37 cellular contexts compared by ENCODE assay signal in the genomic region with DNA sequence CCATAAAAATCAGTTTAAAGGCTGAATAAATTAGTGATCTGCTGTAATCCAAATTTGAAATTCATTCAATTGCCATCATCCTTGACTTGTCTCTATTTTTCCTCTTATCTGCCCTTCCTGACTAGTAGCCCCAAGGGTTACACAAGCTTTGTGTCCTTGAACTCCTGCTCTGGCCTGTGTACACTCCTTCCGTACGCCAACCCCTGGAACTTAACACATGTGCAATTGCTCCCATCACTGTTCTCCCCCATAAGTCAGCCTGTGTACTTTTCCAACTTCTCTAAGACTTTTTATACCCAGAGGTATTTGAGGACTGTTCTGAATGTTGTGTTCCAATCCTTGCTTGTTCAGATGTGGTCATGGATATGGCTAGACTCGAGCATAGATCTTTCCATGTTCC.
"Had no signal": no experiment of that assay in that cellular context is flagged by ENCODE, and none has a peak within 500 bp of the region (broad histone marks: within the 10 kb centered on the region; RNA-seq: fewer than 3 reads in every experiment).

No MANE protein-coding gene starts in this region.

- H3K27me3 ChIP-seq: breast epithelium, Peyer's patch had no signal

- H3K27ac ChIP-seq: breast epithelium, Peyer's patch, VCaP had no signal

- H3K4me1 ChIP-seq: breast epithelium, Peyer's patch had no signal

- H3K9me3 ChIP-seq: breast epithelium, Peyer's patch had no signal

- ATAC-seq: activated CD8-positive, alpha-beta memory T cell treated with anti-CD3 and anti-CD28 coated beads, Interleukin-2, amount 10 ng/mL, durations not matched to agents 7 days and 5 days; activated T-cell treated with anti-CD3 and anti-CD28 coated beads, Interleukin-2, amount 50 U/mL, for 72 hours; activated T-helper 17 cell treated with anti-CD3 and anti-CD28 coated beads, Interleukin-2, amount 50 U/mL, for 72 hours; PC-3 had no signal

- H3K4me3 ChIP-seq: breast epithelium, Peyer's patch had no signal

- H3K36me3 ChIP-seq: breast epithelium, Peyer's patch had no signal

- DNase-seq: activated CD4-positive, alpha-beta memory T cell treated with anti-CD3 and anti-CD28 coated beads, Interleukin-2, amount 10 ng/mL, durations not matched to agents 7 days and 5 days; activated CD4-positive, alpha-beta T cell treated with anti-CD3 and anti-CD28 coated beads for 1 hour; activated CD4-positive, alpha-beta T cell treated with anti-CD3 and anti-CD28 coated beads for 48 hours; activated CD4-positive, CD25-positive, alpha-beta regulatory T cell; activated CD8-positive, alpha-beta memory T cell treated with anti-CD3 and anti-CD28 coated beads for 24 hours; activated CD8-positive, alpha-beta memory T cell treated with anti-CD3 and anti-CD28 coated beads, Interleukin-2, amount 10 ng/mL, durations not matched to agents 7 days and 5 days; activated CD8-positive, alpha-beta memory T cell treated with anti-CD3 and anti-CD28 coated beads, Interleukin-2, amount 50 U/mL, for 48 hours; activated effector memory CD4-positive, alpha-beta T cell treated with anti-CD3 and anti-CD28 coated beads, Interleukin-2, amount 50 U/mL, for 16 hours; activated naive CD4-positive, alpha-beta T cell; activated naive CD4-positive, alpha-beta T cell treated with anti-CD3 and anti-CD28 coated beads, Interleukin-2, amount 50 U/mL, for 16 hours; activated naive CD8-positive, alpha-beta T cell treated with anti-CD3 and anti-CD28 coated beads for 36 hours; activated T-cell treated with anti-CD3 and anti-CD28 coated beads, Interleukin-2, amount 50 U/mL, for 1 hour; activated T-cell treated with anti-CD3 and anti-CD28 coated beads, Interleukin-2, amount 50 U/mL, for 72 hours; amniotic stem cell; aorta; Kasumi-1; NCI-H1092 treated with DMSO at 0.1 percent for 48 hours; NCI-H1417; NCI-H146; NCI-H187; NCI-H2029 treated with DMSO at 0.1 percent for 48 hours; NCI-H2107; NCI-H2171; NCI-H510A; NCI-H526; NCI-H748 treated with DMSO at 0.1 percent for 48 hours; NK-92 treated with Interleukin-12 subunit alpha and Interleukin-12 subunit beta, amount 100 ng/mL, for 24 hours; PC-3; Peyer's patch; RPMI8226; SW 1271; T-helper 1 cell; T-helper 2 cell; T-helper 9 cell had no signal
